14 cellular contexts compared by ENCODE assay signal in the genomic region with DNA sequence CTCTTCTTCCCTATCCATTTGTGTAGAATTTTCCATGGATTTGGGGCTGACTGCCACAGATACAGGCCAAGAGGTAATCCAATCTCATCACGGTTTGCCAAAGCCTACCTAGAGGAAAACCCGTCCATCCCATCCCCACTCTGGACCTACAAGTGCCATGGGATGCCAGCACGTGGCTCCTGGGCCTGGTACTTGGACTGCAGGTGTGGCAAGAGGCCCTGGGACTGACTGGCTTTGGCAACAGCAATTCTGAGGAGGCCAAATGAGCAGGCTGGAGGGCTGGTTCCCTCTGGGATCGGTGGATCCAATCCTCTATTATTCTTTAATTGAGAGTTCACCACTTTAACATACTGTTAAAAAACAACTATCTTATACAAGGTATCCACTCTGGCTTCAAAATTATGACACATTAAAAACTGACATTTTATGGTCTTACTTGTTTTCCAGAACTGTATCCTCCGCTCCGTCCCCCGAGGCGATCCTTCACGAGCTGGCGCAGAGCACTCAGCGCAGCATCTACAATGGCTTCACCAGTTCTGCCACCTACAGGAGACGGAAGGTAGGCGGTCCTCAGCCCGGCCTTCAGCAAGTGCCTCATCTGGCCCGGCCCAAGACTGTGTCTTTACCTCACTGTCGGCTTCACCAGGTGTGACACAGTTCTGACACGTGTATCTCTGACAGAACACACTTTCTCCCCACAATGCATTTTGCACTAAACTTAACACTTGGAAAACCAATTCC. TPM values are rescaled to one million over a fixed set of nuclear protein-coding genes. Genes with fewer than 3 reads are reported as not detected.
DNase-seq lines count a peak whose midpoint lies in the region; ATAC-seq and TF ChIP-seq lines count a peak whose summit lies in the region.
"Had no signal": no experiment of that assay in that cellular context is flagged by ENCODE, and none has a peak within 500 bp of the region (broad histone marks: within the 10 kb centered on the region; RNA-seq: fewer than 3 reads in every experiment).

No MANE protein-coding gene starts in this region.

- H3K4me3 ChIP-seq in CD4-positive, alpha-beta memory T cell (ENCODE audit: low read length in 2 of 2), result no peak overlapping the region
- no peak overlapping the region for H3K4me3 ChIP-seq in GM23338
- H3K4me3 ChIP-seq: HAP-1, Peyer's patch, skin epidermis, tibial artery had no signal

- H3K27me3 Mint-ChIP-seq in CD4-positive, alpha-beta memory T cell, result no peaks in the 10 kb centered on the region
- peaks cover 1% of the 10 kb centered on the region for H3K27me3 Mint-ChIP-seq in GM23338 (ENCODE audit: insufficient read depth, low read depth, poor library complexity)
- no peaks in the 10 kb centered on the region for H3K27me3 Mint-ChIP-seq in activated CD8-positive, alpha-beta T cell treated with anti-CD3 and anti-CD28 coated beads, Interleukin-2, amount 10 ng/mL, durations not matched to agents 7 days and 5 days (ENCODE audit: low read depth)
- H3K27me3 Mint-ChIP-seq in memory B cell, result no peaks in the 10 kb centered on the region
- H3K27me3 Mint-ChIP-seq in activated CD4-positive, alpha-beta T cell treated with anti-CD3 and anti-CD28 coated beads, Interleukin-2, amount 10 ng/mL, durations not matched to agents 24 days and 14 days, result no peaks in the 10 kb centered on the region

- intact Hi-C loops in CD4-positive, alpha-beta memory T cell (cut with micrococcal nuclease), result loop anchor here (2.0 kb wide), 1 partner anchor 18 kb away; no protein-coding TSS in a partner anchor
- intact Hi-C loops in activated CD4-positive, alpha-beta T cell treated with anti-CD3 and anti-CD28 coated beads, Interleukin-2, amount 10 ng/mL, durations not matched to agents 24 days and 14 days (cut with micrococcal nuclease), result no loop called here

- peak overlapping the region in 5 of 7 donors; percentile 89 to 96 (median 92) for H3K27ac Mint-ChIP-seq in CD4-positive, alpha-beta memory T cell
- no peak overlapping the region for H3K27ac Mint-ChIP-seq in GM23338
- peak overlapping the region; percentile 26 for H3K27ac Mint-ChIP-seq in activated CD8-positive, alpha-beta T cell treated with anti-CD3 and anti-CD28 coated beads, Interleukin-2, amount 10 ng/mL, durations not matched to agents 7 days and 5 days
- H3K27ac Mint-ChIP-seq in memory B cell, result peak overlapping the region; percentile 80
- no peak overlapping the region for H3K27ac Mint-ChIP-seq in activated CD4-positive, alpha-beta T cell treated with anti-CD3 and anti-CD28 coated beads, Interleukin-2, amount 10 ng/mL, durations not matched to agents 24 days and 14 days

- DNase-seq in CD4-positive, alpha-beta memory T cell, result no peak
- peak; percentile 54 for DNase-seq in GM23338 (ENCODE audit: low spot score)
- DNase-seq in activated CD8-positive, alpha-beta T cell treated with anti-CD3 and anti-CD28 coated beads, Interleukin-2, amount 10 ng/mL, durations not matched to agents 7 days and 5 days, result no peak
- no peak for DNase-seq in memory B cell (ENCODE audit: low spot score in 2 of 2)
- no peak for DNase-seq in COLO829 (ENCODE audit: low spot score)
- DNase-seq in NCI-H2227 (lab: John Stamatoyannopoulos, UW; ENCODE audit: unreplicated experiment), result no peak
- DNase-seq in activated CD4-positive, alpha-beta T cell treated with anti-CD3 and anti-CD28 coated beads, Interleukin-2, amount 10 ng/mL, durations not matched to agents 24 days and 14 days, result no peak
- DNase-seq: NCI-H1105, NCI-H446 treated with DMSO at 0.1 percent for 48 hours, Peyer's patch, tibial artery had no signal

- H3K4me2 ChIP-seq in GM23338, result no peak overlapping the region

- H3K27ac ChIP-seq in CD4-positive, alpha-beta memory T cell (ENCODE audit: low read depth, low read length), result peak overlapping the region; percentile 69
- H3K27ac ChIP-seq in GM23338 (ENCODE audit: low read depth), result no peak overlapping the region
- H3K27ac ChIP-seq: Peyer's patch, tibial artery had no signal

- POLR2A ChIA-PET in CD4-positive, alpha-beta memory T cell (lab: Charles Lee; ENCODE audit: partially characterized antibody), result interaction anchor here (2.1 kb wide), 1 partner anchor 19 kb away, joined by 13 read pairs; a partner anchor contains a TSS
- POLR2A ChIA-PET in activated CD8-positive, alpha-beta T cell treated with anti-CD3 and anti-CD28 coated beads, Interleukin-2, amount 10 ng/mL, durations not matched to agents 7 days and 5 days (lab: Charles Lee), result interaction anchor here (2.5 kb wide), 1 partner anchor 19 kb away, joined by 11 read pairs; a partner anchor contains a TSS

- H3K36me3 ChIP-seq in CD4-positive, alpha-beta memory T cell (ENCODE audit: insufficient read depth, low read length), result peaks cover 53% of the 10 kb centered on the region
- H3K36me3 ChIP-seq in GM23338 (ENCODE audit: insufficient read depth), result peaks cover 91% of the 10 kb centered on the region

- H3K9me3 Mint-ChIP-seq in CD4-positive, alpha-beta memory T cell, result no peaks in the 10 kb centered on the region
- H3K9me3 Mint-ChIP-seq in GM23338 (no peaks in the 10 kb centered on the region), memory B cell (no peaks in the 10 kb centered on the region)
- no peaks in the 10 kb centered on the region for H3K9me3 Mint-ChIP-seq in activated CD8-positive, alpha-beta T cell treated with anti-CD3 and anti-CD28 coated beads, Interleukin-2, amount 10 ng/mL, durations not matched to agents 7 days and 5 days (ENCODE audit: insufficient read depth)
- H3K9me3 Mint-ChIP-seq in activated CD4-positive, alpha-beta T cell treated with anti-CD3 and anti-CD28 coated beads, Interleukin-2, amount 10 ng/mL, durations not matched to agents 24 days and 14 days, result no peaks in the 10 kb centered on the region

- CTCF ChIA-PET in CD4-positive, alpha-beta memory T cell (lab: Charles Lee; ENCODE audit: partially characterized antibody), result interaction anchor here (1.1 to 1.7 kb wide), 4 partner anchors 20 to 43 kb away, joined by 3 to 6 read pairs (median 4); a partner anchor contains a TSS
- CTCF ChIA-PET in activated CD8-positive, alpha-beta T cell treated with anti-CD3 and anti-CD28 coated beads, Interleukin-2, amount 10 ng/mL, durations not matched to agents 7 days and 5 days (lab: Charles Lee), result interaction anchor here (1.4 kb wide), 1 partner anchor 9 kb away, joined by 3 read pairs; no protein-coding TSS in a partner anchor

- no peaks in the 10 kb centered on the region for H3K27me3 ChIP-seq in CD4-positive, alpha-beta memory T cell (ENCODE audit: insufficient read depth, low read length)
- H3K27me3 ChIP-seq in GM23338 (ENCODE audit: insufficient read depth), result no peaks in the 10 kb centered on the region
- H3K27me3 ChIP-seq: Peyer's patch, tibial artery had no signal

- H3F3A ChIP-seq in GM23338 (replicated peaks; ENCODE audit: low read depth), result 0 out of 2 replicates have a peak, but pooled peaks cover 3% of the 10 kb centered on the region

- H2AFZ ChIP-seq in GM23338, result no peak overlapping the region

- peak; percentile 28 to 52 for TF ChIP-seq CTCF in GM23338 (conservative IDR thresholded peaks at IDR 0.05; ENCODE audit: low read depth in 2 of 2)

- H3K4me1 ChIP-seq in CD4-positive, alpha-beta memory T cell (ENCODE audit: insufficient read depth, low read length), result peaks cover 30% of the 10 kb centered on the region
- no peaks in the 10 kb centered on the region for H3K4me1 ChIP-seq in GM23338 (ENCODE audit: insufficient read depth)
- H3K4me1 ChIP-seq: HAP-1, Peyer's patch, tibial artery had no signal

- peak overlapping the region in 2 of 8 donors; percentile 15 to 93 for H3K4me3 Mint-ChIP-seq in CD4-positive, alpha-beta memory T cell
- H3K4me3 Mint-ChIP-seq in GM23338 (no peak overlapping the region), memory B cell (no peak overlapping the region)
- no peak overlapping the region for H3K4me3 Mint-ChIP-seq in activated CD8-positive, alpha-beta T cell treated with anti-CD3 and anti-CD28 coated beads, Interleukin-2, amount 10 ng/mL, durations not matched to agents 7 days and 5 days
- no peak overlapping the region for H3K4me3 Mint-ChIP-seq in activated CD4-positive, alpha-beta T cell treated with anti-CD3 and anti-CD28 coated beads, Interleukin-2, amount 10 ng/mL, durations not matched to agents 24 days and 14 days

- H3K79me2 ChIP-seq in GM23338 (replicated peaks; ENCODE audit: insufficient read depth), result peaks cover 52% of the 10 kb centered on the region

- no peaks in the 10 kb centered on the region for H3K9me2 ChIP-seq in GM23338 (ENCODE audit: insufficient read depth)

- H3K36me3 Mint-ChIP-seq in CD4-positive, alpha-beta memory T cell, result peaks cover 61 to 80% of the 10 kb centered on the region in 2 donors
- H3K36me3 Mint-ChIP-seq in GM23338 (ENCODE audit: low read depth) (peaks cover 94% of the 10 kb centered on the region), memory B cell (peaks cover 32% of the 10 kb centered on the region)
- peaks cover 73% of the 10 kb centered on the region for H3K36me3 Mint-ChIP-seq in activated CD8-positive, alpha-beta T cell treated with anti-CD3 and anti-CD28 coated beads, Interleukin-2, amount 10 ng/mL, durations not matched to agents 7 days and 5 days (ENCODE audit: low read depth)
- H3K36me3 Mint-ChIP-seq in activated CD4-positive, alpha-beta T cell treated with anti-CD3 and anti-CD28 coated beads, Interleukin-2, amount 10 ng/mL, durations not matched to agents 24 days and 14 days (ENCODE audit: low read depth), result peaks cover 75% of the 10 kb centered on the region

- peaks cover 47% of the 10 kb centered on the region for H4K20me1 ChIP-seq in GM23338 (replicated peaks; ENCODE audit: insufficient read depth)

- H3K4me1 Mint-ChIP-seq in CD4-positive, alpha-beta memory T cell, result peaks cover 0 to 35% (median 28%) of the 10 kb centered on the region in 4 donors
- H3K4me1 Mint-ChIP-seq in GM23338 (no peaks in the 10 kb centered on the region), memory B cell (peaks cover 2% of the 10 kb centered on the region)
- H3K4me1 Mint-ChIP-seq in activated CD8-positive, alpha-beta T cell treated with anti-CD3 and anti-CD28 coated beads, Interleukin-2, amount 10 ng/mL, durations not matched to agents 7 days and 5 days (ENCODE audit: low read depth), result peaks cover 21% of the 10 kb centered on the region
- peaks cover 11% of the 10 kb centered on the region for H3K4me1 Mint-ChIP-seq in activated CD4-positive, alpha-beta T cell treated with anti-CD3 and anti-CD28 coated beads, Interleukin-2, amount 10 ng/mL, durations not matched to agents 24 days and 14 days

- H3K9me3 ChIP-seq in CD4-positive, alpha-beta memory T cell (ENCODE audit: control insufficient read depth in 1 of 2, low read length in 2 of 2), result no peaks in the 10 kb centered on the region
- H3K9me3 ChIP-seq: HAP-1, Peyer's patch, tibial artery had no signal

- peak; percentile 93 for ATAC-seq in GM23338
- ATAC-seq in activated CD8-positive, alpha-beta T cell treated with anti-CD3 and anti-CD28 coated beads, Interleukin-2, amount 10 ng/mL, durations not matched to agents 7 days and 5 days, result no peak
- ATAC-seq in memory B cell (ENCODE audit: low read depth), result no peak
- ATAC-seq in esophagus mucosa, result no peak

RNA-seq across cellular contexts. Expression of a gene that starts 19.8 kb away (rescaled TPM):
- 10 to 100 TPM; 75.9 to 84.7 TPM for total RNA-seq in CD4-positive, alpha-beta memory T cell
- 100 to 1,000 TPM; 140 to 273 TPM for polyA plus RNA-seq in CD4-positive, alpha-beta memory T cell
- total RNA-seq in GM23338 (2014; rRNA removed; shearing (Covaris generic)), result 374 and 382 TPM in 2 replicates
- 284 and 331 TPM in 2 replicates for polyA plus RNA-seq in GM23338 (2016; fragmentation: Nextera tagmentation; extraction: Ambion mirVana)
- total RNA-seq in activated CD8-positive, alpha-beta T cell treated with anti-CD3 and anti-CD28 coated beads, Interleukin-2, amount 10 ng/mL, durations not matched to agents 7 days and 5 days, result 100 to 1,000 TPM; 131 to 138 TPM
- total RNA-seq in esophagus mucosa, result 90.4 TPM
- total RNA-seq in activated CD4-positive, alpha-beta T cell treated with anti-CD3 and anti-CD28 coated beads, Interleukin-2, amount 10 ng/mL, durations not matched to agents 24 days and 14 days, result 183 and 187 TPM in 2 replicates

Comparison
In these comparisons a context has a peak if more than half of its experiments do, and no peak if none do; other contexts are left out.
1. H3K27ac Mint-ChIP-seq: peak in CD4-positive, alpha-beta memory T cell (5 of 7), activated CD8-positive, alpha-beta T cell treated with anti-CD3 and anti-CD28 coated beads, Interleukin-2, amount 10 ng/mL, durations not matched to agents 7 days and 5 days (single experiment) and memory B cell (single experiment); none in GM23338 (single experiment) and activated CD4-positive, alpha-beta T cell treated with anti-CD3 and anti-CD28 coated beads, Interleukin-2, amount 10 ng/mL, durations not matched to agents 24 days and 14 days (single experiment).